ENCODE assay signal across 8 cellular contexts in the genomic region with DNA sequence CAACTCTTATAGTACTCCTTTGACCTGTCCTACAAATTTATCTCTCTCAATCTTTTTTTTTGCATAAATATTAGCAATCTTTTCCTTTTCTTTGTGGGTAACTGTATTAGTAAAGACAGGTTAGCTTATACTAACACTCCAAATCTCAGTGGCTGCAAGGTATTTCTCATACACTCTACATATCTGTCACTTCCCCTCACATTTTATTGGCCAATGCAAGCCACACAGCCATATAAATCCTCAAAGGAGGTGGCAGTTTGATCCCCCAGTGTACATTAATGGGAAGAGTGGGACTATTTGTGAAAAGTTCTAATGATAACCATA. TPM values are rescaled to one million over a fixed set of nuclear protein-coding genes. Genes with fewer than 3 reads are reported as not detected.
DNase-seq lines count a peak whose midpoint lies in the region; ATAC-seq, FAIRE-seq and TF ChIP-seq lines count a peak whose summit lies in the region.

No MANE protein-coding gene starts in this region.

- dilution Hi-C loops in endothelial cell of umbilical vein (cut with MboI; ENCODE audit: extremely low pct_ligation_motif_present, low sequenced_read_pairs), result loop anchor here (25.0 kb wide), 1 partner anchor 165 kb away; no protein-coding TSS in a partner anchor

- H3K27ac ChIP-seq in liver (ENCODE audit: low read depth in 1 of 2, low read length in 2 of 2), result peak overlapping the region; percentile 32 to 63
- no peak overlapping the region for H3K27ac ChIP-seq in HepG2 (ENCODE audit: extremely low read length, insufficient read depth, low read length)
- peak overlapping the region; percentile 58 for H3K27ac ChIP-seq in KOPT-K1 (ENCODE audit: low read depth, low read length, poor library complexity, severe bottlenecking)
- peak overlapping the region; percentile 30 for H3K27ac ChIP-seq in endothelial cell of umbilical vein (ENCODE audit: insufficient read depth, low read depth, low read length)

- CTCF ChIA-PET in HepG2 (lab: Yijun Ruan, JAX; ENCODE audit: low intra/inter-chr PET ratio, low total read pairs) (no interaction called here), endothelial cell of umbilical vein (lab: Charles Lee) (interaction anchor here (0.8 to 12.0 kb wide), 5 partner anchors 7 to 160 kb away, joined by 3 to 213 read pairs (median 6); no protein-coding TSS in a partner anchor)

- H3K27me3 ChIP-seq in liver (ENCODE audit: control insufficient read depth in 4 of 4, insufficient read depth in 4 of 4, low read length in 3 of 4) (no peaks in the 10 kb centered on the region), HepG2 (ENCODE audit: control insufficient read depth in 1 of 2, insufficient read depth in 2 of 2, low read length in 2 of 2) (no peaks in the 10 kb centered on the region), endothelial cell of umbilical vein (ENCODE audit: control insufficient read depth in 2 of 2, insufficient read depth in 2 of 2, low read length in 2 of 2) (no peaks in the 10 kb centered on the region)

- TF ChIP-seq POLR2A in HepG2 (IDR thresholded peaks at IDR 0.05; ENCODE audit: insufficient read depth in 1 of 2, low read depth in 2 of 2, low read length in 2 of 2), result no peak
- no peak for TF ChIP-seq POLR2A in endothelial cell of umbilical vein (IDR thresholded peaks at IDR 0.05; ENCODE audit: low read depth, low read length)

- H3K79me2 ChIP-seq in HepG2 (ENCODE audit: insufficient read depth, low read length), result no peaks in the 10 kb centered on the region
- no peaks in the 10 kb centered on the region for H3K79me2 ChIP-seq in endothelial cell of umbilical vein (ENCODE audit: control insufficient read depth, insufficient read depth, low read length)

- TF ChIP-seq RAD21 in liver (IDR thresholded peaks at IDR 0.05) (no peak), HepG2 (CRISPR knock-in tag; IDR thresholded peaks at IDR 0.05) (no peak)

- peak overlapping the region in 1 of 3 donors; percentile 33 for H3K4me3 ChIP-seq in liver (ENCODE audit: low read depth in 1 of 3, low read length in 3 of 3)
- H3K4me3 ChIP-seq in HepG2 (replicated peaks in 1 of 3; ENCODE audit: insufficient read depth in 1 of 3, low read depth in 2 of 3, low read length in 3 of 3), result no peak overlapping the region
- H3K4me3 ChIP-seq in endothelial cell of umbilical vein (replicated peaks in 1 of 3; ENCODE audit: insufficient read depth in 1 of 3, low read depth in 1 of 3, low read length in 3 of 3), result peak overlapping the region in 1 of 3 experiments; percentile 53

- TF ChIP-seq EP300 in HepG2 (IDR thresholded peaks at IDR 0.05; ENCODE audit: low read depth in 2 of 2, low read length in 2 of 2), result no peak
- no peak for TF ChIP-seq EP300 in HepG2 (CRISPR knock-in tag; IDR thresholded peaks at IDR 0.05; ENCODE audit: borderline replicate concordance)

- TF ChIP-seq CTCF in liver (IDR thresholded peaks at IDR 0.05; ENCODE audit: low read depth, low read length, missing input control), result no peak
- TF ChIP-seq CTCF in HepG2 (CRISPR knock-in tag; IDR thresholded peaks at IDR 0.05), result no peak
- no peak for TF ChIP-seq CTCF in endothelial cell of umbilical vein (IDR thresholded peaks at IDR 0.05; ENCODE audit: extremely low read depth in 1 of 2, insufficient read depth in 1 of 2, low read depth in 1 of 2, low read length in 2 of 2)

- no peaks in the 10 kb centered on the region for H3K9me3 ChIP-seq in liver (ENCODE audit: control insufficient read depth in 4 of 4, low read length in 3 of 4)
- H3K9me3 ChIP-seq in HepG2 (ENCODE audit: low read length), result no peaks in the 10 kb centered on the region
- no peaks in the 10 kb centered on the region for H3K9me3 ChIP-seq in KOPT-K1 (ENCODE audit: insufficient read depth, low read length, poor library complexity, severe bottlenecking)
- no peaks in the 10 kb centered on the region for H3K9me3 ChIP-seq in endothelial cell of umbilical vein (replicated peaks; ENCODE audit: control insufficient read depth, insufficient read depth, low read length)

- FAIRE-seq in HepG2 (lab: Jason Lieb, UNC), result no peak
- no peak for FAIRE-seq in endothelial cell of umbilical vein (lab: Jason Lieb, UNC)

- H3K4me1 ChIP-seq in liver (ENCODE audit: control insufficient read depth in 4 of 4, insufficient read depth in 4 of 4, low read length in 3 of 4) (peaks cover 0 to 4% (median 0%) of the 10 kb centered on the region in 4 donors), HepG2 (ENCODE audit: insufficient read depth, low read length) (peaks cover 14% of the 10 kb centered on the region), endothelial cell of umbilical vein (ENCODE audit: control insufficient read depth, extremely low read depth, insufficient read depth, low read length) (peaks cover 9% of the 10 kb centered on the region)

- DNase-seq in HepG2 (ENCODE audit: low spot score) (no peak), endothelial cell of umbilical vein (ENCODE audit: low read depth, low spot score) (no peak), NCI-H2227 treated with DMSO at 0.1 percent for 48 hours (lab: John Stamatoyannopoulos, UW) (no peak), NCI-H128 (lab: John Stamatoyannopoulos, UW; ENCODE audit: unreplicated experiment) (no peak)
- no peak for DNase-seq in stimulated activated effector memory CD8-positive, alpha-beta T cell treated with anti-CD3 and anti-CD28 coated beads, Interleukin-12 subunit alpha, Interleukin-12 subunit beta, amount 100 ng/mL, for 72 hours (ENCODE audit: low spot score in 2 of 2)

- H3K9ac ChIP-seq in liver (ENCODE audit: low read depth in 1 of 2, low read length in 2 of 2) (no peak overlapping the region), HepG2 (ENCODE audit: insufficient read depth, low read depth, low read length) (no peak overlapping the region), endothelial cell of umbilical vein (replicated peaks; ENCODE audit: extremely low read depth, insufficient read depth, low read length) (peak overlapping the region; percentile 46)

- H4K20me1 ChIP-seq in HepG2 (ENCODE audit: insufficient read depth, low read length) (no peaks in the 10 kb centered on the region), endothelial cell of umbilical vein (replicated peaks; ENCODE audit: control insufficient read depth, extremely low read depth, insufficient read depth, low read length) (no peaks in the 10 kb centered on the region)

- H2AFZ ChIP-seq in HepG2 (ENCODE audit: low read length) (no peak overlapping the region), endothelial cell of umbilical vein (ENCODE audit: low read depth, low read length) (peak overlapping the region; percentile 43)

- BruUV-seq in HepG2 (replicated peaks; lab: Mats Ljungman, UMichigan), result no TSS peak
- no TSS peak for BruUV-seq in endothelial cell of umbilical vein (replicated peaks; lab: Mats Ljungman, UMichigan)

- no peak overlapping the region for H3K4me3 Mint-ChIP-seq in stimulated activated effector memory CD8-positive, alpha-beta T cell treated with anti-CD3 and anti-CD28 coated beads, Interleukin-12 subunit alpha, Interleukin-12 subunit beta, amount 100 ng/mL, for 72 hours

- H3K4me1 Mint-ChIP-seq in stimulated activated effector memory CD8-positive, alpha-beta T cell treated with anti-CD3 and anti-CD28 coated beads, Interleukin-12 subunit alpha, Interleukin-12 subunit beta, amount 100 ng/mL, for 72 hours, result no peaks in the 10 kb centered on the region

- H3K27ac Mint-ChIP-seq in stimulated activated effector memory CD8-positive, alpha-beta T cell treated with anti-CD3 and anti-CD28 coated beads, Interleukin-12 subunit alpha, Interleukin-12 subunit beta, amount 100 ng/mL, for 72 hours, result no peak overlapping the region

- in situ Hi-C loops in HepG2 (cut with HindIII; ENCODE audit: extremely low pct_ligation_motif_present, low pct_unique_long_range_greater_than_20kb), result loop anchor here (10.0 to 25.0 kb wide), 3 partner anchors 165 to 347 kb away; a partner anchor contains a TSS

- intact Hi-C loops in HepG2 (cut with micrococcal nuclease; ENCODE audit: unreplicated experiment) (no loop called here), endothelial cell of umbilical vein (cut with micrococcal nuclease) (loop anchor here (2.0 kb wide), 1 partner anchor 159 kb away; no protein-coding TSS in a partner anchor)

- no peak overlapping the region for H3K4me2 ChIP-seq in HepG2 (ENCODE audit: low read depth, low read length)
- peak overlapping the region; percentile 88 for H3K4me2 ChIP-seq in endothelial cell of umbilical vein (ENCODE audit: insufficient read depth, low read length)

- H3K36me3 ChIP-seq in liver (ENCODE audit: control insufficient read depth in 4 of 4, insufficient read depth in 3 of 4, low read depth in 1 of 4, low read length in 3 of 4), result no peaks in the 10 kb centered on the region
- no peaks in the 10 kb centered on the region for H3K36me3 ChIP-seq in HepG2 (replicated peaks in 1 of 2; ENCODE audit: control insufficient read depth in 1 of 2, insufficient read depth in 2 of 2, low read length in 2 of 2)
- H3K36me3 ChIP-seq in KOPT-K1 (ENCODE audit: insufficient read depth, low read length), result no peaks in the 10 kb centered on the region
- H3K36me3 ChIP-seq in endothelial cell of umbilical vein (ENCODE audit: control insufficient read depth in 2 of 2, extremely low read depth in 1 of 2, insufficient read depth in 2 of 2, low read length in 2 of 2), result no peaks in the 10 kb centered on the region

- no peaks in the 10 kb centered on the region for H3K9me1 ChIP-seq in endothelial cell of umbilical vein (replicated peaks; ENCODE audit: control insufficient read depth, extremely low read depth, insufficient read depth, low read length)

- POLR2A ChIA-PET in HepG2 (lab: Yijun Ruan, JAX) (interaction anchor here (1.1 kb wide), 1 partner anchor 43 kb away, joined by 3 read pairs; a partner anchor contains a TSS), endothelial cell of umbilical vein (lab: Charles Lee) (interaction anchor here (0.8 to 1.0 kb wide), 2 partner anchors 28 to 133 kb away, joined by 3 read pairs; a partner anchor contains a TSS)

- no peak for ATAC-seq in HepG2
- ATAC-seq in stimulated activated effector memory CD8-positive, alpha-beta T cell treated with anti-CD3 and anti-CD28 coated beads, Interleukin-12 subunit alpha, Interleukin-12 subunit beta, amount 100 ng/mL, for 72 hours, result peak; percentile 98
- ATAC-seq in HG03565 (IDR thresholded peaks at IDR 0.05; ENCODE audit: unreplicated experiment), result no peak

- no peaks in the 10 kb centered on the region for H3K36me3 Mint-ChIP-seq in stimulated activated effector memory CD8-positive, alpha-beta T cell treated with anti-CD3 and anti-CD28 coated beads, Interleukin-12 subunit alpha, Interleukin-12 subunit beta, amount 100 ng/mL, for 72 hours

- H3K9me3 Mint-ChIP-seq in stimulated activated effector memory CD8-positive, alpha-beta T cell treated with anti-CD3 and anti-CD28 coated beads, Interleukin-12 subunit alpha, Interleukin-12 subunit beta, amount 100 ng/mL, for 72 hours, result no peaks in the 10 kb centered on the region

RNA-seq across cellular contexts. Expression of a gene that starts 42.6 kb away (rescaled TPM):
- total RNA-seq in liver, result 10 to 100 TPM; 10.0 to 17.1 TPM
- 1 to 10 TPM; 5.4 to 6.3 TPM for polyA plus RNA-seq in liver
- 28.4 and 39.7 TPM in 2 replicates for total RNA-seq in HepG2 (2016; rRNA removed; fragmentation: Illumina TruSeq; extraction: Trizol)
- 9.2 and 9.8 TPM in 2 replicates for total RNA-seq in HepG2 (2016; cell fraction: cytosol; rRNA removed; fragmentation: Illumina TruSeq; extraction: Trizol; ENCODE audit: low read depth)
- 30.2 and 38.4 TPM in 2 replicates for total RNA-seq in HepG2 (2016; cell fraction: insoluble cytoplasmic fraction; rRNA removed; fragmentation: Illumina TruSeq; extraction: Trizol)
- total RNA-seq in HepG2 (2016; cell fraction: membrane; rRNA removed; fragmentation: Illumina TruSeq; extraction: Trizol), result 9.8 and 12.4 TPM in 2 replicates
- 43.4 and 44.1 TPM in 2 replicates for total RNA-seq in HepG2 (2016; cell fraction: nucleus; rRNA removed; fragmentation: Illumina TruSeq; extraction: Trizol)
- polyA plus RNA-seq in HepG2 (2011; rRNA removed), result 8.9 and 11.0 TPM in 2 replicates
- polyA plus RNA-seq in HepG2 (2011; cell fraction: cytosol; rRNA removed), result 3.7 and 4.4 TPM in 2 replicates
- 10.7 and 10.8 TPM in 2 replicates for polyA plus RNA-seq in HepG2 (2011; cell fraction: nucleus; rRNA removed)
- 11.9 and 16.4 TPM in 2 replicates for polyA plus RNA-seq in HepG2 (2012)
- 2.1 and 2.5 TPM in 2 replicates for polyA plus RNA-seq in HepG2 (2016; cell fraction: cytosol; fragmentation: Illumina TruSeq; extraction: Trizol; ENCODE audit: low read depth)
- 28.4 and 29.1 TPM in 2 replicates for polyA plus RNA-seq in HepG2 (2016; cell fraction: insoluble cytoplasmic fraction; fragmentation: Illumina TruSeq; extraction: Trizol; ENCODE audit: low read depth)
- polyA plus RNA-seq in HepG2 (2016; cell fraction: membrane; fragmentation: Illumina TruSeq; extraction: Trizol; ENCODE audit: low read depth), result 3.5 and 4.2 TPM in 2 replicates
- 38.4 and 40.2 TPM in 2 replicates for polyA plus RNA-seq in HepG2 (2016; cell fraction: nucleus; fragmentation: Illumina TruSeq; extraction: Trizol; ENCODE audit: insufficient read depth, low read depth)
- polyA minus RNA-seq in HepG2 (2011; rRNA and poly(A)+ RNA removed; ENCODE audit: low replicate concordance), result 4.5 and 20.2 TPM in 2 replicates
- 4.9 and 5.7 TPM in 2 replicates for polyA minus RNA-seq in HepG2 (2011; cell fraction: cytosol; rRNA and poly(A)+ RNA removed)
- polyA minus RNA-seq in HepG2 (2011; cell fraction: nucleus; rRNA and poly(A)+ RNA removed), result 48.0 and 61.4 TPM in 2 replicates
- 21.8 and 22.7 TPM in 2 replicates for total RNA-seq in endothelial cell of umbilical vein
- 7.1 and 9.4 TPM in 2 replicates for polyA plus RNA-seq in endothelial cell of umbilical vein
- 8.7 and 8.8 TPM in 2 replicates for polyA plus RNA-seq in endothelial cell of umbilical vein (2011; cell fraction: cytosol; rRNA removed)
- 28.8 and 41.1 TPM in 2 replicates for polyA plus RNA-seq in endothelial cell of umbilical vein (2011; cell fraction: nucleus; rRNA removed)
- 21.3 and 25.7 TPM in 2 replicates for polyA plus RNA-seq in endothelial cell of umbilical vein (2012)
- 11.4 and 13.3 TPM in 2 replicates for polyA minus RNA-seq in endothelial cell of umbilical vein
- polyA minus RNA-seq in endothelial cell of umbilical vein (2011; cell fraction: cytosol; rRNA and poly(A)+ RNA removed), result 19.8 TPM
- polyA minus RNA-seq in endothelial cell of umbilical vein (2011; cell fraction: nucleus; rRNA and poly(A)+ RNA removed), result 28.9 and 40.7 TPM in 2 replicates
